In the genomic region with DNA sequence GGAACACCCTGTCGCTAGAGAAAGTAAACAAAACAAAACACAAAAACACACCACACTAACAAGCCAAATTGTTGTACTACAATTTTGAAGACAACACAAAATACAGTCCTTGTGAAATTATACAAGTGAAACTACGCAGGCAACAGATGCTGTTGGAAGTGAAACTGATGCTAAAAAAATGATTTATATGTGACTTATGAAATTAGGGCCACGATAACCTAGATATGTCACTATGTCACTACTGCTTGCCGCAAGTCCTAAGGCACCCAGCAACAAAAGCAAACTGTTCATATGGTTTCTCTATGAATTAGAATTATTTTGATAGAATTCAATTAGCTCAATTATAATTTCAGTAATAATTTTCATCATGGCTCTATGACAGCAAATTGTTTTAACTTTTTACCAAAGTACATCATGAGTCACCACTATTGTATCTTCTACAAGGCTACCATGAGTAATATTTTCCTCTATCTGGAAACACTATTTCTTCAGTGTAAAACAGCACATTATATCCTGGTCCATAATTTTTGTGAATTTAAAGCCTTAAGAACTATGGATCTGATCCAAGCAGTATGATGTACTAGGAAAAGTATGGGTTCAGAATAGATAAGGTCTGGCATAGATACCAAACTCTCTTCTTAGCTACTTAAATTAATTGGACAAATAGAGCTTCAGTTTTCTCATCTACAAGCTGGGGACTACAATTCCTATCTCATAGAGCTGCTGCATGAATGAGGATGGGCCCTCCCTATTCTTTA, we compare ENCODE assay signal across 16 cellular contexts.
DNase-seq lines count a peak whose midpoint lies in the region; ATAC-seq and TF ChIP-seq lines count a peak whose summit lies in the region.
"Had no signal": no experiment of that assay in that cellular context is flagged by ENCODE, and none has a peak within 500 bp of the region (broad histone marks: within the 10 kb centered on the region; RNA-seq: fewer than 3 reads in every experiment).

No MANE protein-coding gene starts in this region.

- H3K27ac ChIP-seq in esophagus muscularis mucosa (replicated peaks in 1 of 4) = no peak overlapping the region
- H3K27ac ChIP-seq: ovary had no signal

- no peak for TF ChIP-seq EP300 in esophagus muscularis mucosa (IDR thresholded peaks at IDR 0.05)

- H3K36me3 ChIP-seq in esophagus muscularis mucosa = no peaks in the 10 kb centered on the region
- H3K36me3 ChIP-seq: BE2C, ovary had no signal

- no peaks in the 10 kb centered on the region for H3K27me3 ChIP-seq in esophagus muscularis mucosa
- H3K27me3 ChIP-seq: BE2C, ovary had no signal

- no peak for ATAC-seq in GM18505 (IDR thresholded peaks at IDR 0.05; ENCODE audit: unreplicated experiment)

- DNase-seq in AG08396 (ENCODE audit: low spot score) (peak; percentile 3), MV-4-11 (lab: John Stamatoyannopoulos, UW) (peak; percentile 68), cardiac fibroblast (ENCODE audit: low read depth in 2 of 2) (peak; percentile 86 to 88), lung microvascular endothelial cell (ENCODE audit: low read depth in 2 of 2) (peak; percentile 22 to 42), anterior cingulate cortex (lab: John Stamatoyannopoulos, UW) (no peak), esophagus muscularis mucosa (ENCODE audit: extremely low spot score) (no peak)
- no peak for DNase-seq in NK-92 treated with Interleukin-12 subunit alpha and Interleukin-12 subunit beta, amount 100 ng/mL, for 24 hours (lab: John Stamatoyannopoulos, UW)
- DNase-seq: activated T-cell treated with anti-CD3 and anti-CD28 coated beads, Interleukin-2, amount 50 U/mL, for 1 hour; BE2C; effector memory CD4-positive, alpha-beta T cell; H9; NCI-H1048; NCI-H345; OCI-M1; ovary had no signal

- TF ChIP-seq CTCF in cardiac fibroblast (IDR thresholded peaks at IDR 0.05; ENCODE audit: low read depth, low read length) (no peak), esophagus muscularis mucosa (IDR thresholded peaks at IDR 0.05) (no peak)

- TF ChIP-seq POLR2A in GM18505 (IDR thresholded peaks at IDR 0.05; ENCODE audit: borderline replicate concordance, extremely low read depth, insufficient read depth, insufficient read length) = no peak
- TF ChIP-seq POLR2A in esophagus muscularis mucosa (IDR thresholded peaks at IDR 0.05; ENCODE audit: low read depth) = no peak

- H3K4me3 ChIP-seq in cardiac fibroblast (replicated peaks in 1 of 2; ENCODE audit: low read depth in 2 of 2, low read length in 2 of 2) (no peak overlapping the region), esophagus muscularis mucosa (no peak overlapping the region)
- H3K4me3 ChIP-seq: ovary had no signal

- 90% methylated on average over 4 of the region's 4 CpGs for WGBS in esophagus muscularis mucosa

- intact Hi-C loops in esophagus muscularis mucosa (cut with DNase I) = no loop called here

- no peaks in the 10 kb centered on the region for H3K9me3 ChIP-seq in esophagus muscularis mucosa
- H3K9me3 ChIP-seq: BE2C, ovary had no signal

- peaks cover 0 to 6% (median 0%) of the 10 kb centered on the region in 4 donors for H3K4me1 ChIP-seq in esophagus muscularis mucosa
- H3K4me1 ChIP-seq: BE2C had no signal

Comparison
In these comparisons a context has a peak if more than half of its experiments do, and no peak if none do; other contexts are left out.
1. DNase-seq: peak in AG08396 (single experiment), MV-4-11 (single experiment), cardiac fibroblast (2 of 2) and lung microvascular endothelial cell (2 of 2); none in anterior cingulate cortex (0 of 58), NK-92 treated with Interleukin-12 subunit alpha and Interleukin-12 subunit beta, amount 100 ng/mL, for 24 hours (single experiment) and esophagus muscularis mucosa (single experiment).